In the genomic region with DNA sequence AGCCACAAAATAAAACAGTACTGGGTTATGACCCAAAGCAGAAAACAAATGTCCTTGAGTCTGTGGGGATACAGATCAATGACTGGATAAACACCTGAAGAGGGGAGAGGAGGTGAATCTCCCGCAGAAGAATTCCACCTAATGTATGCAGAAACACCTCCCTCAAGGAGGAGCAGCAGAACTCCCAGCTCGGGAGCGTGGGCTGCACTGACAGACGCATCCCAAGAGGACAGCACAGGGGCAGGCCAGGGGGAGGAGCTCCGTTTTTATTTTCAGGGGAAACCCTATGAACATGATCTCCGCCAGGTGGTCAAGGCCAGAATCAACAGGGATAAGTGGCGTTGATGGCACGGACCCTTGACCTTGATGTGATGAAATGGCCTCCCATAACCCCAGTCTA, we compare ENCODE assay signal across 18 cellular contexts. TPM values are rescaled to one million over a fixed set of nuclear protein-coding genes. Genes with fewer than 3 reads are reported as not detected.
DNase-seq lines count a peak whose midpoint lies in the region; ATAC-seq, FAIRE-seq and TF ChIP-seq lines count a peak whose summit lies in the region.
"Had no signal": no experiment of that assay in that cellular context is flagged by ENCODE, and none has a peak within 500 bp of the region (broad histone marks: within the 10 kb centered on the region; RNA-seq: fewer than 3 reads in every experiment).

No MANE protein-coding gene starts in this region.

- TF ChIP-seq POLR2A in heart left ventricle (IDR thresholded peaks at IDR 0.05), result no peak

- no peak overlapping the region for H3K4me3 ChIP-seq in RWPE2 (ENCODE audit: severe bottlenecking)
- no peak overlapping the region for H3K4me3 ChIP-seq in heart left ventricle
- no peak overlapping the region for H3K4me3 ChIP-seq in brain microvascular endothelial cell (ENCODE audit: low read depth, low read length)
- H3K4me3 ChIP-seq: esophagus squamous epithelium, transverse colon had no signal

- in situ Hi-C loops in brain microvascular endothelial cell (cut with HindIII; ENCODE audit: low pct_ligation_motif_present, low sequenced_read_pairs), result no loop called here

- TF ChIP-seq CTCF in CD4-positive, alpha-beta T cell (IDR thresholded peaks at IDR 0.05), result no peak
- no peak for TF ChIP-seq CTCF in RWPE2 (IDR thresholded peaks at IDR 0.05; ENCODE audit: poor library complexity, severe bottlenecking)
- TF ChIP-seq CTCF in heart left ventricle (IDR thresholded peaks at IDR 0.05), result no peak
- TF ChIP-seq CTCF in type B pancreatic cell (conservative IDR thresholded peaks at IDR 0.05), result no peak
- TF ChIP-seq CTCF in brain microvascular endothelial cell (IDR thresholded peaks at IDR 0.05; ENCODE audit: low read depth, low read length, missing control alignments), result no peak

- H3K9me3 ChIP-seq in CD4-positive, alpha-beta T cell (ENCODE audit: control insufficient read depth, low read length), result no peaks in the 10 kb centered on the region
- H3K9me3 ChIP-seq in RWPE2 (ENCODE audit: severe bottlenecking) (no peaks in the 10 kb centered on the region), heart left ventricle (peaks cover 0 to under 1% (median 0%) of the 10 kb centered on the region in 12 donors)
- H3K9me3 ChIP-seq: esophagus squamous epithelium, transverse colon had no signal

- intact Hi-C loops in CD4-positive, alpha-beta T cell (cut with DNase I, micrococcal nuclease), result loop anchor here in 1 of 2 experiments (5.0 kb wide), 1 partner anchor 103 kb away; no protein-coding TSS in a partner anchor
- intact Hi-C loops in heart left ventricle (cut with DNase I), result loop anchor here in 2 of 10 donors (10.0 kb wide), 2 partner anchors 235 to 385 kb away; no protein-coding TSS in a partner anchor

- no peak for FAIRE-seq in GM19239 (lab: Jason Lieb, UNC)
- FAIRE-seq: colon had no signal

- no peak for ATAC-seq in CD4-positive, alpha-beta T cell (ENCODE audit: poor library complexity)
- no peak for ATAC-seq in RWPE2 (ENCODE audit: low read depth)
- ATAC-seq in heart left ventricle, result peak in 2 of 4 donors; percentile 27 to 33
- ATAC-seq in natural killer cell treated with Interleukin-12 subunit alpha and Interleukin-12 subunit beta and Interleukin-15 and Interleukin-18, amount 100 ng/mL, for 72 hours, result no peak

- CTCF ChIA-PET in CD4-positive, alpha-beta T cell (lab: Charles Lee), result interaction anchor here (1.1 to 1.7 kb wide), 2 partner anchors 13 to 51 kb away, joined by 3 to 7 read pairs; no protein-coding TSS in a partner anchor

- H3K36me3 Mint-ChIP-seq in CD4-positive, alpha-beta T cell (ENCODE audit: low read depth), result no peaks in the 10 kb centered on the region
- H3K36me3 Mint-ChIP-seq in natural killer cell treated with Interleukin-12 subunit alpha and Interleukin-12 subunit beta and Interleukin-15 and Interleukin-18, amount 100 ng/mL, for 72 hours, result no peaks in the 10 kb centered on the region
- H3K36me3 Mint-ChIP-seq in type B pancreatic cell, result no peaks in the 10 kb centered on the region
- H3K36me3 Mint-ChIP-seq: memory B cell had no signal

- H3K27ac Mint-ChIP-seq in CD4-positive, alpha-beta T cell, result peak overlapping the region; percentile 51
- peak overlapping the region; percentile 66 to 96 for H3K27ac Mint-ChIP-seq in natural killer cell treated with Interleukin-12 subunit alpha and Interleukin-12 subunit beta and Interleukin-15 and Interleukin-18, amount 100 ng/mL, for 72 hours
- no peak overlapping the region for H3K27ac Mint-ChIP-seq in type B pancreatic cell
- H3K27ac Mint-ChIP-seq: memory B cell had no signal

- H3K36me3 ChIP-seq in RWPE2 (ENCODE audit: low read depth), result no peaks in the 10 kb centered on the region
- no peaks in the 10 kb centered on the region for H3K36me3 ChIP-seq in heart left ventricle
- H3K36me3 ChIP-seq in brain microvascular endothelial cell (replicated peaks), result no peaks in the 10 kb centered on the region
- H3K36me3 ChIP-seq: esophagus squamous epithelium, transverse colon had no signal

- H3K4me1 Mint-ChIP-seq in CD4-positive, alpha-beta T cell (ENCODE audit: low read depth), result peaks cover 60% of the 10 kb centered on the region
- H3K4me1 Mint-ChIP-seq in natural killer cell treated with Interleukin-12 subunit alpha and Interleukin-12 subunit beta and Interleukin-15 and Interleukin-18, amount 100 ng/mL, for 72 hours (ENCODE audit: low read depth in 2 of 2), result peaks cover 54 to 56% of the 10 kb centered on the region in 2 donors
- peaks cover 10% of the 10 kb centered on the region for H3K4me1 Mint-ChIP-seq in type B pancreatic cell (ENCODE audit: unreplicated experiment)

- H3K9me3 Mint-ChIP-seq in CD4-positive, alpha-beta T cell, result no peaks in the 10 kb centered on the region
- no peaks in the 10 kb centered on the region for H3K9me3 Mint-ChIP-seq in natural killer cell treated with Interleukin-12 subunit alpha and Interleukin-12 subunit beta and Interleukin-15 and Interleukin-18, amount 100 ng/mL, for 72 hours
- no peaks in the 10 kb centered on the region for H3K9me3 Mint-ChIP-seq in type B pancreatic cell
- H3K9me3 Mint-ChIP-seq: memory B cell had no signal

- H3K4me3 Mint-ChIP-seq in CD4-positive, alpha-beta T cell, result no peak overlapping the region
- H3K4me3 Mint-ChIP-seq in natural killer cell treated with Interleukin-12 subunit alpha and Interleukin-12 subunit beta and Interleukin-15 and Interleukin-18, amount 100 ng/mL, for 72 hours, result no peak overlapping the region
- no peak overlapping the region for H3K4me3 Mint-ChIP-seq in type B pancreatic cell
- H3K4me3 Mint-ChIP-seq: memory B cell had no signal

- H3K27me3 Mint-ChIP-seq in CD4-positive, alpha-beta T cell, result no peaks in the 10 kb centered on the region
- no peaks in the 10 kb centered on the region for H3K27me3 Mint-ChIP-seq in natural killer cell treated with Interleukin-12 subunit alpha and Interleukin-12 subunit beta and Interleukin-15 and Interleukin-18, amount 100 ng/mL, for 72 hours
- H3K27me3 Mint-ChIP-seq in type B pancreatic cell, result no peaks in the 10 kb centered on the region

- 30 to 51% (median 41%) methylated on average over 8 of the region's 8 CpGs for WGBS in heart left ventricle, 4 donors

- peaks cover 15% of the 10 kb centered on the region for H3K4me1 ChIP-seq in RWPE2 (ENCODE audit: insufficient read depth, poor library complexity, severe bottlenecking)
- peaks cover 3 to 28% (median 10%) of the 10 kb centered on the region in 12 donors for H3K4me1 ChIP-seq in heart left ventricle
- H3K4me1 ChIP-seq: esophagus squamous epithelium had no signal

- H3K27ac ChIP-seq in CD4-positive, alpha-beta T cell (ENCODE audit: low read depth, low read length), result no peak overlapping the region
- H3K27ac ChIP-seq in RWPE2 (ENCODE audit: poor library complexity, severe bottlenecking) (no peak overlapping the region), heart left ventricle (peak overlapping the region in 11 of 12 donors; percentile 47 to 83 (median 69)), brain microvascular endothelial cell (no peak overlapping the region)

- peak in 1 of 10 experiments; percentile 19 for DNase-seq in CD4-positive, alpha-beta T cell
- DNase-seq in RWPE2 (ENCODE audit: low spot score), result peak; percentile 15
- DNase-seq in heart left ventricle, result peak in 1 of 5 donors; percentile 41
- DNase-seq in natural killer cell treated with Interleukin-12 subunit alpha and Interleukin-12 subunit beta and Interleukin-15 and Interleukin-18, amount 100 ng/mL, for 72 hours (ENCODE audit: low spot score), result no peak
- no peak for DNase-seq in type B pancreatic cell (ENCODE audit: extremely low spot score, unreplicated experiment)
- DNase-seq in brain microvascular endothelial cell, result no peak
- DNase-seq in GM19239 (ENCODE audit: insufficient read length, low spot score), result no peak
- no peak for DNase-seq in NCI-H526 treated with DMSO at 0.1 percent for 48 hours (lab: John Stamatoyannopoulos, UW)
- DNase-seq: activated CD4-positive, CD25-positive, alpha-beta regulatory T cell; activated T-cell treated with anti-CD3 and anti-CD28 coated beads, Interleukin-2, amount 50 U/mL, for 1 hour; esophagus squamous epithelium; hippocampal formation; NCI-H1092; NCI-H345; stimulated activated CD4-positive, alpha-beta T cell treated with anti-CD3 and anti-CD28 coated beads, Interleukin-15, amount 100 ng/mL, for 24 hours; transverse colon had no signal

- H3K27me3 ChIP-seq in CD4-positive, alpha-beta T cell (ENCODE audit: control insufficient read depth, insufficient read depth, low read length), result no peaks in the 10 kb centered on the region
- no peaks in the 10 kb centered on the region for H3K27me3 ChIP-seq in RWPE2 (ENCODE audit: insufficient read depth, poor library complexity, severe bottlenecking)
- no peaks in the 10 kb centered on the region for H3K27me3 ChIP-seq in heart left ventricle
- no peaks in the 10 kb centered on the region for H3K27me3 ChIP-seq in brain microvascular endothelial cell (replicated peaks)
- H3K27me3 ChIP-seq: esophagus squamous epithelium, transverse colon had no signal

- POLR2A ChIA-PET in CD4-positive, alpha-beta T cell (lab: Charles Lee), result interaction anchor here (0.7 to 5.0 kb wide), 3 partner anchors 12 to 90 kb away, joined by 3 to 79 read pairs (median 4); no protein-coding TSS in a partner anchor

RNA-seq across cellular contexts. Expression of a gene that starts 41.8 kb away (rescaled TPM):
- 100 to 1,000 TPM; 463 to 487 TPM for total RNA-seq in CD4-positive, alpha-beta T cell
- total RNA-seq in heart left ventricle (100 to 1,000 TPM; 116 to 248 (median 207) TPM), type B pancreatic cell (ENCODE audit: low replicate concordance) (99.8 TPM in 2 replicates)
- polyA plus RNA-seq in heart left ventricle, result 100 to 1,000 TPM in 1 of 2 donors, 10 to 100 TPM in 1; 99.4 to 150 TPM
- total RNA-seq in natural killer cell treated with Interleukin-12 subunit alpha and Interleukin-12 subunit beta and Interleukin-15 and Interleukin-18, amount 100 ng/mL, for 72 hours, result 100 to 1,000 TPM; 149 to 210 TPM

Comparison
In these comparisons a context has a peak if more than half of its experiments do, and no peak if none do; other contexts are left out.
1. H3K27ac ChIP-seq: peak in heart left ventricle (11 of 12); none in CD4-positive, alpha-beta T cell (single experiment), RWPE2 (single experiment) and brain microvascular endothelial cell (single experiment).